ENCODE assay signal across 19 cellular contexts in the genomic region with DNA sequence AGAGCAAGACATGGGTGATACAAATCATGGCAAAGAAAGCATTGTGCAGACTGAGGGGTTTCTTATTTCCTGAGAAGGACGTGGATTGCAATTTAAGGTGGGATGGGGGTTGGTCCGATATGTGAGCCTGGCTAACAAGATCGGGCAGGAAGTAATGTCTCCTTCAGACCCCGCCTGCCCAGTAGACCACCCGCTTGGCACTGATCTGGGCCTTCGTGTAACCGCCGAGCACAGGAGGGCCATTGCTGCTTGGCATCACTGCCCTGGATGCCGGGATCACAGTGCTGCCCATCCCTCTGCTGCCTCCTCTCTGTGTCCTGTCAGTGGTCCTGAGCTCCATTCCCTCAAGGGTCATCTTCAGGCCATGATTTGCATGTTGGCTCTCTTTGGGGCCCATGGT.
A peak's percentile ranks its signal among the peaks of the same experiment; 100 is the strongest.
DNase-seq lines count a peak whose midpoint lies in the region; ATAC-seq and TF ChIP-seq lines count a peak whose summit lies in the region.
"Had no signal": no experiment of that assay in that cellular context is flagged by ENCODE, and none has a peak within 500 bp of the region (broad histone marks: within the 10 kb centered on the region; RNA-seq: fewer than 3 reads in every experiment).

No MANE protein-coding gene starts in this region.

- intact Hi-C loops in esophagus muscularis mucosa (cut with DNase I), result no loop called here

- WGBS in esophagus muscularis mucosa, result 94% methylated on average over 4 of the region's 9 CpGs

- no peak for TF ChIP-seq CTCF in VCaP (conservative IDR thresholded peaks at IDR 0.05)
- TF ChIP-seq CTCF in esophagus muscularis mucosa (IDR thresholded peaks at IDR 0.05), result no peak
- TF ChIP-seq CTCF in nephron (IDR thresholded peaks at IDR 0.05; ENCODE audit: unreplicated experiment in 3 of 3), result no peak
- no peak for TF ChIP-seq CTCF in thoracic aorta (IDR thresholded peaks at IDR 0.05)

- H3K4me3 ChIP-seq in esophagus muscularis mucosa, result no peak overlapping the region
- no peak overlapping the region for H3K4me3 ChIP-seq in thoracic aorta
- H3K4me3 ChIP-seq: K562, pancreas had no signal

- no peak for ATAC-seq in thoracic aorta (ENCODE audit: insufficient number of reproducible peaks, low FRiP score, low read depth)
- no peak for ATAC-seq in HG03135 (IDR thresholded peaks at IDR 0.05; ENCODE audit: unreplicated experiment)
- ATAC-seq: HCT116, K562 had no signal

- H3K4me3 Mint-ChIP-seq in nephron, result peak overlapping the region in 1 of 3 experiments; percentile 20
- H3K4me3 Mint-ChIP-seq: activated naive CD8-positive, alpha-beta T cell treated with anti-CD3 and anti-CD28 coated beads, Interleukin-2, amount 10 ng/mL, durations not matched to agents 7 days and 5 days had no signal

- H3K27me3 ChIP-seq in esophagus muscularis mucosa, result no peaks in the 10 kb centered on the region
- no peaks in the 10 kb centered on the region for H3K27me3 ChIP-seq in thoracic aorta (replicated peaks; ENCODE audit: insufficient read depth)
- H3K27me3 ChIP-seq: pancreas had no signal

- H3K9me3 Mint-ChIP-seq in nephron, result no peaks in the 10 kb centered on the region
- H3K9me3 Mint-ChIP-seq: activated naive CD8-positive, alpha-beta T cell treated with anti-CD3 and anti-CD28 coated beads, Interleukin-2, amount 10 ng/mL, durations not matched to agents 7 days and 5 days had no signal

- peaks cover 55% of the 10 kb centered on the region for H3K4me1 Mint-ChIP-seq in nephron

- H3K4me1 ChIP-seq in esophagus muscularis mucosa (peaks cover 16 to 38% (median 22%) of the 10 kb centered on the region in 4 donors), thoracic aorta (ENCODE audit: control insufficient read depth in 1 of 2, low read depth in 2 of 2) (peaks cover 27 to 49% of the 10 kb centered on the region in 2 donors)

- DNase-seq in esophagus muscularis mucosa (ENCODE audit: extremely low spot score), result no peak
- no peak for DNase-seq in thoracic aorta (ENCODE audit: low spot score)
- DNase-seq in NCI-H748 (lab: John Stamatoyannopoulos, UW; ENCODE audit: unreplicated experiment), result no peak
- no peak for DNase-seq in RKO (ENCODE audit: low spot score)
- DNase-seq: activated CD4-positive, CD25-positive, alpha-beta regulatory T cell treated with anti-CD3 and anti-CD28 coated beads, Interleukin-2, amount 50 U/mL, for 72 hours; activated naive CD8-positive, alpha-beta T cell treated with anti-CD3 and anti-CD28 coated beads, Interleukin-2, amount 10 ng/mL, durations not matched to agents 7 days and 5 days; activated T-cell treated with anti-CD3 and anti-CD28 coated beads, Interleukin-2, amount 50 U/mL, for 1 hour; C1 segment of cervical spinal cord; DMS53; midbrain; NCI-H1105 treated with DMSO at 0.1 percent for 48 hours; SHP77; T-helper 2 cell had no signal

- TF ChIP-seq POLR2A in esophagus muscularis mucosa (IDR thresholded peaks at IDR 0.05; ENCODE audit: low read depth), result no peak

- peak overlapping the region; percentile 32 to 62 (median 48) for H3K27ac Mint-ChIP-seq in nephron
- H3K27ac Mint-ChIP-seq: activated naive CD8-positive, alpha-beta T cell treated with anti-CD3 and anti-CD28 coated beads, Interleukin-2, amount 10 ng/mL, durations not matched to agents 7 days and 5 days had no signal

- no peaks in the 10 kb centered on the region for H3K36me3 ChIP-seq in esophagus muscularis mucosa
- H3K36me3 ChIP-seq in thoracic aorta, result no peaks in the 10 kb centered on the region
- H3K36me3 ChIP-seq: pancreas had no signal

- peak overlapping the region; percentile 32; the same call in 1 of the 2 replicates for H3K27ac ChIP-seq in VCaP
- H3K27ac ChIP-seq in esophagus muscularis mucosa (replicated peaks in 1 of 4), result peak overlapping the region; percentile 32 to 62 (median 46)
- H3K27ac ChIP-seq in thoracic aorta, result peak overlapping the region; percentile 86 to 89

- TF ChIP-seq EP300 in esophagus muscularis mucosa (IDR thresholded peaks at IDR 0.05), result no peak

- peaks cover 11% of the 10 kb centered on the region for H3K27me3 Mint-ChIP-seq in nephron (ENCODE audit: low read depth)

- H3K9me3 ChIP-seq in esophagus muscularis mucosa, result no peaks in the 10 kb centered on the region
- H3K9me3 ChIP-seq in thoracic aorta, result no peaks in the 10 kb centered on the region
- H3K9me3 ChIP-seq: pancreas had no signal

- H3K36me3 Mint-ChIP-seq in nephron (ENCODE audit: low read depth), result no peaks in the 10 kb centered on the region

Comparison
In these comparisons a context has a peak if more than half of its experiments do, and no peak if none do; other contexts are left out.
1. H3K27ac ChIP-seq: peak in every context shown above with its lines; median percentile 88 in thoracic aorta; 46 in esophagus muscularis mucosa; 32 in VCaP.